10 cellular contexts compared by ENCODE assay signal in genomic region chr12:53211476-53212381, GRCh38. TPM values are rescaled to one million over a fixed set of nuclear protein-coding genes. Genes with fewer than 3 reads are reported as not detected.
DNase-seq lines count a peak whose midpoint lies in the region; ATAC-seq, FAIRE-seq and TF ChIP-seq lines count a peak whose summit lies in the region.
"Had no signal": no experiment of that assay in that cellular context is flagged by ENCODE, and none has a peak within 500 bp of the region (broad histone marks: within the 10 kb centered on the region; RNA-seq: fewer than 3 reads in every experiment).

No MANE protein-coding gene starts in this region.

- no peak for ATAC-seq in HG02852 (IDR thresholded peaks at IDR 0.05; ENCODE audit: unreplicated experiment)
- no peak for ATAC-seq in HG02571 (IDR thresholded peaks at IDR 0.05; ENCODE audit: unreplicated experiment)
- ATAC-seq: natural killer cell had no signal

- H3K4me3 ChIP-seq in AG09309 (ENCODE audit: control insufficient read depth, low read depth, low read length), result no peak overlapping the region
- no peak overlapping the region for H3K4me3 ChIP-seq in fibroblast of the aortic adventitia (ENCODE audit: low read depth, low read length)

- no peak for FAIRE-seq in H54 (lab: Jason Lieb, UNC)

- TF ChIP-seq POLR2A in H54 (IDR thresholded peaks at IDR 0.05; ENCODE audit: low read depth, low read length), result no peak

- peak; percentile 32 for TF ChIP-seq CTCF in AG09309 (IDR thresholded peaks at IDR 0.05; ENCODE audit: control insufficient read depth, insufficient read depth, low read depth, low read length, missing control alignments)
- peak; percentile 23 for TF ChIP-seq CTCF in fibroblast of the aortic adventitia (IDR thresholded peaks at IDR 0.05; ENCODE audit: insufficient read depth, low read length)

- DNase-seq in AG09309 (ENCODE audit: low read depth) (no peak), ELR (ENCODE audit: low read depth) (peak; percentile 31), RPMI8226 (peak; percentile 44), fibroblast of the aortic adventitia (ENCODE audit: low read depth) (no peak), H54 (ENCODE audit: insufficient read length, low spot score) (no peak)
- no peak for DNase-seq in stimulated activated CD4-positive, alpha-beta T cell treated with anti-CD3 and anti-CD28 coated beads, Interleukin-4, amount 100 ng/mL, for 24 hours
- DNase-seq: natural killer cell, NCI-H2029 had no signal

RNA-seq across cellular contexts. Expression of gene ITGB7, which starts 4.7 kb away (rescaled TPM):
- 0.54 TPM in 1 of 2 replicates, not detected in the other for total RNA-seq in fibroblast of the aortic adventitia (ENCODE audit: low replicate concordance)

RNA-seq across cellular contexts. Expression of gene RARG, which starts 20.3 kb away (rescaled TPM):
- 43.9 and 69.4 TPM in 2 replicates for total RNA-seq in fibroblast of the aortic adventitia (ENCODE audit: low replicate concordance)

RNA-seq across cellular contexts. Expression of gene CSAD, which starts 31.0 kb away (rescaled TPM):
- 8.7 and 23.4 TPM in 2 replicates for total RNA-seq in fibroblast of the aortic adventitia (ENCODE audit: low replicate concordance)

RNA-seq across cellular contexts. Expression of gene ZNF740, which starts 31.2 kb away (rescaled TPM):
- total RNA-seq in fibroblast of the aortic adventitia (ENCODE audit: low replicate concordance), result 12.6 and 16.3 TPM in 2 replicates

RNA-seq across cellular contexts. Expression of gene ESPL1, which starts 56.4 kb away (rescaled TPM):
- 1.5 and 13.5 TPM in 2 replicates for total RNA-seq in fibroblast of the aortic adventitia (ENCODE audit: low replicate concordance)

Comparison
In these comparisons a context has a peak if more than half of its experiments do, and no peak if none do; other contexts are left out.
1. DNase-seq: peak in ELR (single experiment) and RPMI8226 (single experiment); none in AG09309 (single experiment), fibroblast of the aortic adventitia (single experiment), H54 (single experiment) and stimulated activated CD4-positive, alpha-beta T cell treated with anti-CD3 and anti-CD28 coated beads, Interleukin-4, amount 100 ng/mL, for 24 hours (single experiment).